In the genomic region with DNA sequence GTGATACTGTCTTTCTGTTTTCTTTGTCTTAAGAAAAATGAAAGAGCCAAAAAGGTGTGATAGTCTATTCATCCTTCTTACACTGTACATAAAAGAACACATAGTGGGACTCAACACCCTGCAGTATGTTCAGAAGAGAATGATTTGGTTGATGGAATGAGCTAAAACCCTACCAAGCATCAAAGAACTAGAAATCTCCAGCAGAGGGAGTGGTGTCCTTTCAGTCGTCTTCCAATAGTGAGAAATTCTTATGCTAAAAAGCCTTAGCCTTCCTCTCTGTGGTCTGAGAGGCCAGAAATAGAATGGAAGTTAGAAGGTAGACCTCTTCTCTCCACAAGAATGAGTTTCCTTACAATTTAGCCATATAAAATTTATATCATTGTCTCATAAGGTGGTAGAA, we compare ENCODE assay signal across 1 cellular context.
TF ChIP-seq lines count a peak whose summit lies in the region.

No MANE protein-coding gene starts in this region.

TF ChIP-seq in H1, 55 proteins besides CTCF, POLR2A, EP300 and RAD21:
- TF ChIP-seq TAF1 (IDR thresholded peaks at IDR 0.05; ENCODE audit: low read depth, low read length) (no peak), JUN (IDR thresholded peaks at IDR 0.05; ENCODE audit: low read depth, low read length) (no peak), ATF2 (IDR thresholded peaks at IDR 0.05; ENCODE audit: low read length) (no peak), HDAC2 (IDR thresholded peaks at IDR 0.05; ENCODE audit: borderline replicate concordance in 1 of 2, low read depth in 2 of 2, low read length in 2 of 2) (no peak), SP4 (IDR thresholded peaks at IDR 0.05; ENCODE audit: low read length) (no peak), CHD1 (IDR thresholded peaks at IDR 0.05; ENCODE audit: low read depth, low read length) (no peak), RXRA (IDR thresholded peaks at IDR 0.05; ENCODE audit: insufficient read depth, low read depth, low read length) (no peak), HDAC6 (IDR thresholded peaks at IDR 0.05; ENCODE audit: low read depth, low read length) (no peak)
- TF ChIP-seq, protein P1, sequence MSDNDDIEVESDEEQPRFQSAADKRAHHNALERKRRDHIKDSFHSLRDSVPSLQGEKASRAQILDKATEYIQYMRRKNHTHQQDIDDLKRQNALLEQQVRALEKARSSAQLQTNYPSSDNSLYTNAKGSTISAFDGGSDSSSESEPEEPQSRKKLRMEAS (IDR thresholded peaks at IDR 0.05): no peak
